9 cellular contexts compared by ENCODE assay signal in the genomic region with DNA sequence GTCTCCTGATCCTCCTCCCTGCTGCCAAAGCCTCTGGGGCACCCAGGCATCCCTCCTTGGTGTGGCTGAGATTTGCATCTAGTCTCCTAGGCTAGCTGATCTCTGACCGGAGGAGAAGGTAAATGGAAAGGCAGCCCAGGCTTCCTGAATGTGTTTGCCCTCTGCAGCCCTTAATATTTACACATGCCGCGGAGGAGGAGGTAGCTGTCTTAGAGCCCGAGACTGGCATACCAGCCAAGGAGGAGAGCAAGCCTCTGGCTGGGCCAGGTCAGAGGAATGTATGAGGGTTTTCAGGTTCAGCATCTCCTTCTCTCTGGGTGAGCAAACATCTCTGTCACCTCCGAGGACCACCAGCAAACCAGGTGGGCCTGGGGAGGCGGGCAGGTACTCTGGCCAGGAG.
"Had no signal": no experiment of that assay in that cellular context is flagged by ENCODE, and none has a peak within 500 bp of the region (broad histone marks: within the 10 kb centered on the region; RNA-seq: fewer than 3 reads in every experiment).

No MANE protein-coding gene starts in this region.

- DNase-seq: GM23248, GOT3, H7, HFFc6 had no signal

- H3K9me3 ChIP-seq: HAP-1 had no signal

- ATAC-seq: HCT116, HepG2 had no signal

- H3K4me3 ChIP-seq: GM23248, HAP-1 had no signal

- H3K36me3 ChIP-seq: HAP-1 had no signal

- H3K27ac ChIP-seq: GM23248, HL-60 had no signal

- H3K4me1 ChIP-seq: HAP-1 had no signal

- H3K27ac Mint-ChIP-seq: HFFc6, IgD-negative memory B cell had no signal

- H3K4me3 Mint-ChIP-seq: HFFc6, IgD-negative memory B cell had no signal
